Comparison of ENCODE assay signal across 1 cellular context in the genomic region with DNA sequence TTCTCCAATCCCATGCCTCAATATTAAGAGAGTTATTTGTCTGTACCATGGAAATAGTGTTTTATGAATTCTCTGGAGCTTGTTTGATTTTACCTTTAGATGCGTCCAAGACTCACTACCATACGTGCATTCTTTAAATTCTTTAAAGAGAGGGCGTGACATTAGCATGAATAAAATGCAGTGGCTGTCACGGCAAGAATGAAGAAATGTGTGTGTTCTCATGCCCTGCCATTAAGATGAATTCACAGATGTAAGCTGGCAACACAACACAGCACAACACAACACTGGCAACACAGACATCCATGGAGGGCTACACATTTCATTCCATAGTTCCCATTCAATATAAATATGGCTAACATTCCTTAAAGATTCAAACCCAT.
TF ChIP-seq lines count a peak whose summit lies in the region.

No MANE protein-coding gene starts in this region.

TF ChIP-seq in IMR-90, 13 proteins besides CTCF, POLR2A, EP300 and RAD21:
- TF ChIP-seq FOS (IDR thresholded peaks at IDR 0.05; ENCODE audit: low read depth, low read length) (no peak), ELK1 (IDR thresholded peaks at IDR 0.05; ENCODE audit: borderline replicate concordance, low read depth, low read length) (no peak), RCOR1 (IDR thresholded peaks at IDR 0.05; ENCODE audit: insufficient replicate concordance, low read length) (no peak), MXI1 (IDR thresholded peaks at IDR 0.05; ENCODE audit: borderline replicate concordance, low read depth, low read length) (no peak)
